16 cellular contexts compared by ENCODE assay signal in genomic region chr1:246577082-246577719, GRCh38. TPM values are rescaled to one million over a fixed set of nuclear protein-coding genes. Genes with fewer than 3 reads are reported as not detected.
A peak's percentile ranks its signal among the peaks of the same experiment; 100 is the strongest.
DNase-seq lines count a peak whose midpoint lies in the region; ATAC-seq, FAIRE-seq and TF ChIP-seq lines count a peak whose summit lies in the region.
"Had no signal": no experiment of that assay in that cellular context is flagged by ENCODE, and none has a peak within 500 bp of the region (broad histone marks: within the 10 kb centered on the region; RNA-seq: fewer than 3 reads in every experiment).

No MANE protein-coding gene starts in this region.

- H3K27me3 ChIP-seq in GM12878 (replicated peaks in 1 of 2; ENCODE audit: control insufficient read depth in 2 of 2, insufficient read depth in 2 of 2, low read length in 1 of 2) (no peaks in the 10 kb centered on the region), sigmoid colon (no peaks in the 10 kb centered on the region)
- H3K27me3 ChIP-seq: heart right ventricle, upper lobe of right lung had no signal

- H3K4me3 ChIP-seq in GM12878 (peak overlapping the region; percentile 39; the same call in 1 of the 2 replicates), sigmoid colon (no peak overlapping the region)
- H3K4me3 ChIP-seq: heart right ventricle, upper lobe of right lung had no signal

- CTCF ChIA-PET in activated CD4-positive, alpha-beta T cell treated with anti-CD3 and anti-CD28 coated beads, Interleukin-2, amount 10 ng/mL, durations not matched to agents 7 days and 5 days (lab: Charles Lee) = no interaction called here
- CTCF ChIA-PET in GM12878 (lab: Yijun Ruan, JAX) = interaction anchor here (1.1 kb wide), 1 partner anchor 14 kb away, joined by 5 read pairs; no protein-coding TSS in a partner anchor

- SMC1A ChIA-PET in GM12878 (lab: Charles Lee; ENCODE audit: uncharacterized antibody, unreplicated experiment) = interaction anchor here (0.6 to 2.8 kb wide), 2 partner anchors 10 to 88 kb away, joined by 3 to 17 read pairs; partner anchors contain the start of genes CNST and TFB2M

- H3K4me1 ChIP-seq in GM12878 (ENCODE audit: control insufficient read depth, insufficient read depth, low read length) = peaks cover 27% of the 10 kb centered on the region
- peaks cover 0 to 61% (median 52%) of the 10 kb centered on the region in 4 donors for H3K4me1 ChIP-seq in sigmoid colon

- peak overlapping the region; percentile 21; the same call in 1 of the 2 replicates for H2AFZ ChIP-seq in GM12878 (ENCODE audit: control insufficient read depth, low read depth, low read length)

- no peaks in the 10 kb centered on the region for H4K20me1 ChIP-seq in GM12878 (ENCODE audit: control insufficient read depth, insufficient read depth)

- RAD21 ChIA-PET in GM12878 (lab: Charles Lee; ENCODE audit: unreplicated experiment) = no interaction called here

- H3K79me2 ChIP-seq in GM12878 (ENCODE audit: control insufficient read depth, insufficient read depth, low read length) = peaks cover 66% of the 10 kb centered on the region

- peaks cover 3% of the 10 kb centered on the region; the same call in 1 of the 3 replicates for H3K9me3 ChIP-seq in GM12878 (replicated peaks; ENCODE audit: control insufficient read depth, insufficient read depth, low read length)
- no peaks in the 10 kb centered on the region for H3K9me3 ChIP-seq in sigmoid colon
- H3K9me3 ChIP-seq: heart right ventricle, upper lobe of right lung had no signal

- no peak for FAIRE-seq in GM12878 (lab: Jason Lieb, UNC)
- FAIRE-seq: small intestine had no signal

- peaks cover 46% of the 10 kb centered on the region for H3K4me1 Mint-ChIP-seq in activated CD4-positive, alpha-beta T cell treated with anti-CD3 and anti-CD28 coated beads, Interleukin-2, amount 10 ng/mL, durations not matched to agents 7 days and 5 days
- peaks cover 43 to 48% (median 45%) of the 10 kb centered on the region in 3 donors for H3K4me1 Mint-ChIP-seq in IgD-negative memory B cell

- H3K9ac ChIP-seq in GM12878 (ENCODE audit: control insufficient read depth, insufficient read depth, low read length) = no peak overlapping the region

- TF ChIP-seq EP300 in GM12878 (IDR thresholded peaks at IDR 0.05; ENCODE audit: borderline replicate concordance in 1 of 2, control insufficient read depth in 1 of 2, low read depth in 2 of 2, low read length in 2 of 2) = no peak
- no peak for TF ChIP-seq EP300 in sigmoid colon (IDR thresholded peaks at IDR 0.05)

- H3K27ac ChIP-seq in GM12878 (ENCODE audit: control insufficient read depth, insufficient read depth) (peak overlapping the region; percentile 65), sigmoid colon (peak overlapping the region in 3 of 4 donors; percentile 26 to 77 (median 75))
- H3K27ac ChIP-seq: upper lobe of right lung, WERI-Rb-1 had no signal

- H3K4me2 ChIP-seq in GM12878 (ENCODE audit: control insufficient read depth, insufficient read depth) = peak overlapping the region; percentile 83

- WGBS in GM12878 (ENCODE audit: insufficient coverage, insufficient replicate concordance, low lambda C conversion rate, missing lambda C conversion rate) = 85% methylated on average over 5 of the region's 5 CpGs
- 49 to 54% methylated on average over 5 of the region's 5 CpGs for WGBS in sigmoid colon, 2 donors

- no TSS peak for BruUV-seq in GM12878 (replicated peaks; lab: Mats Ljungman, UMichigan)

- TF ChIP-seq CTCF in GM12878 (IDR thresholded peaks at IDR 0.05 in 2 of 3, conservative IDR thresholded peaks at IDR 0.05 in 1 of 3; ENCODE audit: control insufficient read depth in 2 of 3, extremely low read depth in 1 of 3, insufficient read depth in 1 of 3, low read depth in 3 of 3, low read length in 3 of 3) = no peak
- no peak for TF ChIP-seq CTCF in sigmoid colon (IDR thresholded peaks at IDR 0.05)

- no peak for DNase-seq in activated CD4-positive, alpha-beta T cell treated with anti-CD3 and anti-CD28 coated beads, Interleukin-2, amount 10 ng/mL, durations not matched to agents 7 days and 5 days
- DNase-seq in activated CD4-positive, alpha-beta T cell treated with anti-CD3 and anti-CD28 coated beads, Interleukin-2, amount 50 U/mL, for 48 hours = no peak
- DNase-seq in GM12878 (ENCODE audit: low read depth, low spot score) (no peak), sigmoid colon (no peak), DMS114 treated with DMSO at 0.1 percent for 48 hours (lab: John Stamatoyannopoulos, UW; ENCODE audit: unreplicated experiment) (no peak), NCI-H187 treated with DMSO at 0.1 percent for 48 hours (lab: John Stamatoyannopoulos, UW) (no peak)
- DNase-seq: heart right ventricle, left colon, NCI-H1436 treated with DMSO at 0.1 percent for 48 hours, NCI-H524 treated with DMSO at 0.1 percent for 48 hours, SIG-M5, small intestine, upper lobe of right lung, WERI-Rb-1 had no signal

- H3K27me3 Mint-ChIP-seq in activated CD4-positive, alpha-beta T cell treated with anti-CD3 and anti-CD28 coated beads, Interleukin-2, amount 10 ng/mL, durations not matched to agents 7 days and 5 days = no peaks in the 10 kb centered on the region
- no peaks in the 10 kb centered on the region for H3K27me3 Mint-ChIP-seq in IgD-negative memory B cell

- POLR2A ChIA-PET in activated CD4-positive, alpha-beta T cell treated with anti-CD3 and anti-CD28 coated beads, Interleukin-2, amount 10 ng/mL, durations not matched to agents 7 days and 5 days (lab: Charles Lee) = no interaction called here
- POLR2A ChIA-PET in GM12878 (lab: Charles Lee) = no interaction called here

- in situ Hi-C loops in GM12878 (cut with MboI) = no loop called here

- peak overlapping the region; percentile 61 for H3K27ac Mint-ChIP-seq in activated CD4-positive, alpha-beta T cell treated with anti-CD3 and anti-CD28 coated beads, Interleukin-2, amount 10 ng/mL, durations not matched to agents 7 days and 5 days
- H3K27ac Mint-ChIP-seq in IgD-negative memory B cell = peak overlapping the region; percentile 77 to 94 (median 77)

- H3K9me3 Mint-ChIP-seq in activated CD4-positive, alpha-beta T cell treated with anti-CD3 and anti-CD28 coated beads, Interleukin-2, amount 10 ng/mL, durations not matched to agents 7 days and 5 days = no peaks in the 10 kb centered on the region
- H3K9me3 Mint-ChIP-seq in IgD-negative memory B cell = no peaks in the 10 kb centered on the region

- TF ChIP-seq POLR2A in GM12878 (IDR thresholded peaks at IDR 0.05; ENCODE audit: low read depth, low read length) = no peak
- TF ChIP-seq POLR2A in sigmoid colon (IDR thresholded peaks at IDR 0.05) = no peak

- H3K4me3 Mint-ChIP-seq in activated CD4-positive, alpha-beta T cell treated with anti-CD3 and anti-CD28 coated beads, Interleukin-2, amount 10 ng/mL, durations not matched to agents 7 days and 5 days = peak overlapping the region; percentile 41
- H3K4me3 Mint-ChIP-seq in IgD-negative memory B cell = peak overlapping the region in 2 of 4 donors; percentile 0 to 69

- no peak for ATAC-seq in GM12878
- no peak for ATAC-seq in GM19463 (IDR thresholded peaks at IDR 0.05; ENCODE audit: unreplicated experiment)
- ATAC-seq: heart right ventricle, left colon, upper lobe of right lung had no signal

- TF ChIP-seq RAD21 in GM12878 (IDR thresholded peaks at IDR 0.05; ENCODE audit: insufficient read depth, low read depth, low read length) = no peak

- intact Hi-C loops in GM12878 (cut with micrococcal nuclease; ENCODE audit: unreplicated experiment) (no loop called here), sigmoid colon (cut with DNase I) (no loop called here)

- H3K36me3 ChIP-seq in GM12878 (ENCODE audit: control insufficient read depth in 2 of 2, insufficient read depth in 2 of 2, low read length in 1 of 2) (no peaks in the 10 kb centered on the region; a peak in 2 of 4 replicates), sigmoid colon (no peaks in the 10 kb centered on the region)
- H3K36me3 ChIP-seq: heart right ventricle, upper lobe of right lung, WERI-Rb-1 had no signal

- H3K36me3 Mint-ChIP-seq in activated CD4-positive, alpha-beta T cell treated with anti-CD3 and anti-CD28 coated beads, Interleukin-2, amount 10 ng/mL, durations not matched to agents 7 days and 5 days (ENCODE audit: low read depth) = peaks cover 34% of the 10 kb centered on the region
- peaks cover 6% of the 10 kb centered on the region for H3K36me3 Mint-ChIP-seq in IgD-negative memory B cell

RNA-seq across cellular contexts. Expression of gene CNST, which starts 10.9 kb away (rescaled TPM):
- total RNA-seq in activated CD4-positive, alpha-beta T cell treated with anti-CD3 and anti-CD28 coated beads, Interleukin-2, amount 10 ng/mL, durations not matched to agents 7 days and 5 days = 10 to 100 TPM; 32.8 to 36.7 TPM
- 51.6 TPM for polyA plus RNA-seq in IgD-negative memory B cell
- 56.0 and 62.4 TPM in 2 replicates for total RNA-seq in GM12878 (2013; cell fraction: nucleolus; rRNA removed)
- total RNA-seq in GM12878 (2014; rRNA removed) = 10.6 and 12.0 TPM in 2 replicates
- 13.2 and 13.4 TPM in 2 replicates for total RNA-seq in GM12878 (2014; rRNA removed; fragmentation: Illumina TruSeq; extraction: Trizol)
- total RNA-seq in GM12878 (2021) = 15.6 and 18.8 TPM in 2 replicates
- 4.4 TPM for polyA plus RNA-seq in GM12878 (2011; ENCODE audit: low read depth)
- polyA plus RNA-seq in GM12878 (2011; rRNA removed) = 12.5 and 15.4 TPM in 2 replicates
- polyA plus RNA-seq in GM12878 (2011; cell fraction: cytosol; rRNA removed) = 6.3 and 7.4 TPM in 2 replicates
- polyA plus RNA-seq in GM12878 (2011; cell fraction: nucleus; rRNA removed) = 9.5 and 10.1 TPM in 2 replicates
- polyA plus RNA-seq in GM12878 (2012) = 7.1 and 9.0 TPM in 2 replicates
- polyA plus RNA-seq in GM12878 (2014; fragmentation: Illumina TruSeq; extraction: Trizol) = 12.1 and 15.8 TPM in 2 replicates
- 1 to 10 TPM; 4.8 to 4.9 TPM for polyA plus RNA-seq in GM12878 (2014; fragmentation: Nextera tagmentation; extraction: Ambion mirVana)
- 8.9 and 9.4 TPM in 2 replicates for polyA plus RNA-seq in GM12878 (2014; rRNA removed)
- 10 to 100 TPM; 14.9 to 16.2 TPM for polyA plus RNA-seq in GM12878 (2016; fragmentation: Nextera tagmentation; extraction: Ambion mirVana)
- polyA minus RNA-seq in GM12878 (2011; rRNA and poly(A)+ RNA removed) = 18.1 and 43.2 TPM in 2 replicates
- 6.5 and 9.2 TPM in 2 replicates for polyA minus RNA-seq in GM12878 (2011; cell fraction: cytosol; rRNA and poly(A)+ RNA removed)
- 15.2 and 21.5 TPM in 2 replicates for polyA minus RNA-seq in GM12878 (2011; cell fraction: nucleus; rRNA and poly(A)+ RNA removed)
- 10 to 100 TPM; 26.0 to 39.2 (median 31.9) TPM for total RNA-seq in sigmoid colon
- 10 to 100 TPM in 2 of 3 donors, 1 to 10 TPM in 1; 9.0 to 15.3 (median 15.1) TPM for polyA plus RNA-seq in sigmoid colon

RNA-seq across cellular contexts. Expression of gene TFB2M, which starts 11.1 kb away (rescaled TPM):
- 10 to 100 TPM in 1 of 2 experiments, 1 to 10 TPM in 1; 9.4 to 10.1 TPM for total RNA-seq in activated CD4-positive, alpha-beta T cell treated with anti-CD3 and anti-CD28 coated beads, Interleukin-2, amount 10 ng/mL, durations not matched to agents 7 days and 5 days
- 19.1 TPM for polyA plus RNA-seq in IgD-negative memory B cell
- 13.2 and 16.6 TPM in 2 replicates for total RNA-seq in GM12878 (2013; cell fraction: nucleolus; rRNA removed)
- total RNA-seq in GM12878 (2014; rRNA removed) = 25.8 and 26.6 TPM in 2 replicates
- 23.0 and 26.8 TPM in 2 replicates for total RNA-seq in GM12878 (2014; rRNA removed; fragmentation: Illumina TruSeq; extraction: Trizol)
- 23.3 and 25.2 TPM in 2 replicates for total RNA-seq in GM12878 (2021)
- polyA plus RNA-seq in GM12878 (2011; ENCODE audit: low read depth) = 11.9 TPM
- 36.8 and 53.4 TPM in 2 replicates for polyA plus RNA-seq in GM12878 (2011; rRNA removed)
- polyA plus RNA-seq in GM12878 (2011; cell fraction: cytosol; rRNA removed) = 13.9 and 15.7 TPM in 2 replicates
- polyA plus RNA-seq in GM12878 (2011; cell fraction: nucleus; rRNA removed) = 13.6 and 17.9 TPM in 2 replicates
- 16.4 and 21.3 TPM in 2 replicates for polyA plus RNA-seq in GM12878 (2012)
- 26.4 and 30.2 TPM in 2 replicates for polyA plus RNA-seq in GM12878 (2014; fragmentation: Illumina TruSeq; extraction: Trizol)
- 10 to 100 TPM; 47.2 to 66.0 TPM for polyA plus RNA-seq in GM12878 (2014; fragmentation: Nextera tagmentation; extraction: Ambion mirVana)
- 28.1 and 35.3 TPM in 2 replicates for polyA plus RNA-seq in GM12878 (2014; rRNA removed)
- 10 to 100 TPM; 52.2 to 52.5 TPM for polyA plus RNA-seq in GM12878 (2016; fragmentation: Nextera tagmentation; extraction: Ambion mirVana)
- polyA minus RNA-seq in GM12878 (2011; rRNA and poly(A)+ RNA removed) = 6.0 and 7.9 TPM in 2 replicates
- polyA minus RNA-seq in GM12878 (2011; cell fraction: cytosol; rRNA and poly(A)+ RNA removed) = 4.1 and 4.5 TPM in 2 replicates
- polyA minus RNA-seq in GM12878 (2011; cell fraction: nucleus; rRNA and poly(A)+ RNA removed) = 9.2 and 11.4 TPM in 2 replicates
- 10 to 100 TPM in 3 of 4 donors, 1 to 10 TPM in 1; 4.7 to 13.9 (median 12.6) TPM for total RNA-seq in sigmoid colon
- 10 to 100 TPM; 10.1 to 18.5 (median 15.0) TPM for polyA plus RNA-seq in sigmoid colon
